In the genomic region with DNA sequence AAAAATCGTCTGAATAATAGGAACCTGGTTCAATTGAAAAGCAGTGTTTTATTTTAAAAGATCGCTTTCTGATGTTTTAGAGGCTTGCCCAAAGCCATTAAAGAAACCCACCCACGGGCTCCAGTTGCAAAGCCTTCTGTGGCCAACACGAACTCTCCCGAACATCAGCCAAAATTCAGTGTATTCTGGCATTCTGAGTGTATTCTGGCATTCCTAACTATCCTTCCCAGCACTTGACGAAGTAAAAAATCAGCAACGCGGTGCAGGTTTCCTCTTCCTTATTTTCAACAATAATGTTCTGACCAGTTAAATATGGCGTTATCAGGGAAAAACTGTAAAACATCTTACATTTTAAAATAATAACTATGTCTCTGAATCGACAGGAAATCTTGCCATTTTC, we compare ENCODE assay signal across 8 cellular contexts. TPM values are rescaled to one million over a fixed set of nuclear protein-coding genes. Genes with fewer than 3 reads are reported as not detected.
DNase-seq lines count a peak whose midpoint lies in the region; ATAC-seq and TF ChIP-seq lines count a peak whose summit lies in the region.

No MANE protein-coding gene starts in this region.

- no peak overlapping the region for H3K4ac ChIP-seq in mesendoderm (ENCODE audit: low read depth, low read length)

- no peak overlapping the region for H4K8ac ChIP-seq in mesendoderm (ENCODE audit: low read depth, low read length)

- no CpG with 5 or more reads among the region's 10 CpGs for WGBS in mesendoderm (ENCODE audit: extremely low coverage, insufficient coverage, low lambda C conversion rate)

- H3K27ac Mint-ChIP-seq in activated T-cell treated with anti-CD3 and anti-CD28 coated beads, Interleukin-2, amount 50 U/mL, for 24 hours = peak overlapping the region; percentile 86

- peak overlapping the region; percentile 66 for H3K56ac ChIP-seq in mesendoderm (ENCODE audit: low read length)

- peaks cover 7% of the 10 kb centered on the region for H3K27me3 Mint-ChIP-seq in activated T-cell treated with anti-CD3 and anti-CD28 coated beads, Interleukin-2, amount 50 U/mL, for 24 hours

- H3K4me3 ChIP-seq in choroid plexus epithelial cell (ENCODE audit: low read depth, low read length) (peak overlapping the region; percentile 63), mesendoderm (ENCODE audit: low read length) (no peak overlapping the region)

- H2BK120ac ChIP-seq in mesendoderm (ENCODE audit: low read depth, low read length) = no peak overlapping the region

- H2BK5ac ChIP-seq in mesendoderm (ENCODE audit: low read length) = no peak overlapping the region

- no peak overlapping the region for H2AK5ac ChIP-seq in mesendoderm (ENCODE audit: low read length)

- no peak overlapping the region for H3K18ac ChIP-seq in mesendoderm (ENCODE audit: low read length)

- ATAC-seq in HG03565 (IDR thresholded peaks at IDR 0.05; ENCODE audit: unreplicated experiment) = no peak

- no peaks in the 10 kb centered on the region for H3K9me3 Mint-ChIP-seq in activated T-cell treated with anti-CD3 and anti-CD28 coated beads, Interleukin-2, amount 50 U/mL, for 24 hours

- peak overlapping the region; percentile 92 for H3K4me2 ChIP-seq in mesendoderm (ENCODE audit: low read length)

- no peak overlapping the region for H2BK15ac ChIP-seq in mesendoderm (replicated peaks; ENCODE audit: low read depth)

- H3K23ac ChIP-seq in mesendoderm (ENCODE audit: low read length) = no peak overlapping the region

- peak; percentile 13 for DNase-seq in activated T-cell treated with anti-CD3 and anti-CD28 coated beads, Interleukin-2, amount 50 U/mL, for 24 hours
- no peak for DNase-seq in activated T-cell treated with anti-CD3 and anti-CD28 coated beads for 4 hours
- no peak for DNase-seq in choroid plexus epithelial cell (ENCODE audit: low read depth)
- no peak for DNase-seq in mesendoderm
- peak; percentile 41 for DNase-seq in ureter (ENCODE audit: low spot score)
- no peak for DNase-seq in stimulated activated CD4-positive, alpha-beta T cell treated with anti-CD3 and anti-CD28 coated beads, Interleukin-1b, Interleukin-23, amount 100 ng/mL, for 48 hours
- no peak for DNase-seq in Ammon's horn (ENCODE audit: low spot score)

- no peaks in the 10 kb centered on the region for H3K36me3 ChIP-seq in mesendoderm (ENCODE audit: control insufficient read depth, insufficient read depth, low read length)

- no peaks in the 10 kb centered on the region for H3K79me2 ChIP-seq in mesendoderm (ENCODE audit: control insufficient read depth, insufficient read depth, low read length)

- H3K4me1 ChIP-seq in mesendoderm (ENCODE audit: control insufficient read depth, low read depth, low read length) = peaks cover 12% of the 10 kb centered on the region

- no peaks in the 10 kb centered on the region for H3K79me1 ChIP-seq in mesendoderm (ENCODE audit: low read length)

- H3K4me3 Mint-ChIP-seq in activated T-cell treated with anti-CD3 and anti-CD28 coated beads, Interleukin-2, amount 50 U/mL, for 24 hours = peak overlapping the region; percentile 82

- H3K36me3 Mint-ChIP-seq in activated T-cell treated with anti-CD3 and anti-CD28 coated beads, Interleukin-2, amount 50 U/mL, for 24 hours (ENCODE audit: low read depth) = peaks cover 3% of the 10 kb centered on the region

- peaks cover 65% of the 10 kb centered on the region for H3K4me1 Mint-ChIP-seq in activated T-cell treated with anti-CD3 and anti-CD28 coated beads, Interleukin-2, amount 50 U/mL, for 24 hours (ENCODE audit: low read depth)

- TF ChIP-seq CTCF in choroid plexus epithelial cell (conservative IDR thresholded peaks at IDR 0.05; ENCODE audit: low read depth, low read length) = no peak

- no peak overlapping the region for H3K27ac ChIP-seq in mesendoderm (ENCODE audit: low read depth, low read length)

- H3K27me3 ChIP-seq in mesendoderm (ENCODE audit: insufficient read depth, low read length, poor library complexity) = peaks cover 17% of the 10 kb centered on the region

- peak overlapping the region; percentile 56 for H3K9ac ChIP-seq in mesendoderm (ENCODE audit: low read length)

- H4K5ac ChIP-seq in mesendoderm (ENCODE audit: low read length) = no peak overlapping the region

RNA-seq across cellular contexts. Expression of a gene that starts 44.6 kb away (rescaled TPM):
- 2.1 TPM for polyA plus RNA-seq in mesendoderm (2013, experiment 1 of 2)
- polyA plus RNA-seq in mesendoderm (2013, experiment 2 of 2) = 2.6 TPM
- 75.6 TPM for total RNA-seq in ureter

Comparison
In these comparisons a context has a peak if more than half of its experiments do, and no peak if none do; other contexts are left out.
1. DNase-seq: peak in activated T-cell treated with anti-CD3 and anti-CD28 coated beads, Interleukin-2, amount 50 U/mL, for 24 hours (single experiment) and ureter (single experiment); none in activated T-cell treated with anti-CD3 and anti-CD28 coated beads for 4 hours (single experiment), choroid plexus epithelial cell (single experiment), mesendoderm (single experiment), stimulated activated CD4-positive, alpha-beta T cell treated with anti-CD3 and anti-CD28 coated beads, Interleukin-1b, Interleukin-23, amount 100 ng/mL, for 48 hours (single experiment) and Ammon's horn (single experiment).